ENCODE assay signal across 9 cellular contexts in the genomic region with DNA sequence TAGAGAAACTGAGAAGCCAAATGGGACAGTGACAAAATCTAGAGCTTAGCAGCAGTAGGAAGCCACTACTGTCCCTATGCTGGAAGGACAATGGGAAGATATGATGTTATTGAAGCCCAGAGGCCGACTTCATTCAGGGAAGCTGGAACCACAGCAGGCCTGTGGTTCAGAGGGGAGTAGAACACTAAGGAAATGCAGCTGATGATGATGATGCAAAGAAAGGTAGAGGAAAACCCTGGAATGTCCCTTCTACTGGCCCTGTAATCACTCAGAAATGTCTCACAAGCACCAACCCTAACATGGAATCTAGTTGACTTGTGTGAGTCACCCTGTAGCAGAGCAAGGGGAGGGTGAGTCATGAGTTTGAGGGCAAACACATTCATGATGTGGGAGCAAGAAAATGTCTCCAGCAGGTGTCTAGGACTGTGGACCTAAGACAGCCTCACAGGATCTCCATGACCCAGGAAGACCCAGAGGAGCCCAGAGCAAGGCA. TPM values are rescaled to one million over a fixed set of nuclear protein-coding genes. Genes with fewer than 3 reads are reported as not detected.
DNase-seq lines count a peak whose midpoint lies in the region; ATAC-seq and TF ChIP-seq lines count a peak whose summit lies in the region.
"Had no signal": no experiment of that assay in that cellular context is flagged by ENCODE, and none has a peak within 500 bp of the region (broad histone marks: within the 10 kb centered on the region; RNA-seq: fewer than 3 reads in every experiment).

No MANE protein-coding gene starts in this region.

- no peak overlapping the region for H3K4me3 ChIP-seq in ACC112 (ENCODE audit: low read depth, low read length)
- H3K4me3 ChIP-seq in adrenal gland: no peak overlapping the region
- no peak overlapping the region for H3K4me3 ChIP-seq in mucosa of descending colon
- no peak overlapping the region for H3K4me3 ChIP-seq in esophagus muscularis mucosa
- H3K4me3 ChIP-seq in H7 (ENCODE audit: insufficient read depth, low read depth, low read length): no peak overlapping the region

- DNase-seq in adrenal gland: peak in 5 of 7 donors; percentile 25 to 52 (median 33)
- DNase-seq in mucosa of descending colon: no peak
- no peak for DNase-seq in T-helper 9 cell
- no peak for DNase-seq in esophagus muscularis mucosa (ENCODE audit: extremely low spot score)
- DNase-seq in H7: no peak
- DNase-seq: NCI-H1417 had no signal

- ATAC-seq in mucosa of descending colon (peak; percentile 76), GM18517 (IDR thresholded peaks at IDR 0.05; ENCODE audit: unreplicated experiment) (no peak)

- no peaks in the 10 kb centered on the region for H3K79me2 ChIP-seq in ACC112 (ENCODE audit: control insufficient read depth, insufficient read depth, low read length, unreplicated experiment)

- H3K36me3 ChIP-seq in ACC112 (ENCODE audit: insufficient read depth, low read length) (no peaks in the 10 kb centered on the region), adrenal gland (replicated peaks in 1 of 2) (no peaks in the 10 kb centered on the region), mucosa of descending colon (ENCODE audit: low read depth) (no peaks in the 10 kb centered on the region), esophagus muscularis mucosa (no peaks in the 10 kb centered on the region), H7 (replicated peaks; ENCODE audit: control insufficient read depth, insufficient read depth, low read length) (no peaks in the 10 kb centered on the region)

- no peak overlapping the region for H2AFZ ChIP-seq in ACC112 (ENCODE audit: low read length, unreplicated experiment)

- H3K27me3 ChIP-seq in ACC112 (ENCODE audit: insufficient read depth, low read length) (no peaks in the 10 kb centered on the region), adrenal gland (no peaks in the 10 kb centered on the region), esophagus muscularis mucosa (no peaks in the 10 kb centered on the region), H7 (ENCODE audit: control insufficient read depth, insufficient read depth, low read length) (no peaks in the 10 kb centered on the region)

- peak; percentile 74; the same call in 1 of the 2 replicates for TF ChIP-seq EP300 in Ishikawa (IDR thresholded peaks at IDR 0.05; ENCODE audit: borderline replicate concordance)
- no peak for TF ChIP-seq EP300 in esophagus muscularis mucosa (IDR thresholded peaks at IDR 0.05)

- TF ChIP-seq CTCF in adrenal gland (IDR thresholded peaks at IDR 0.05) (no peak), mucosa of descending colon (IDR thresholded peaks at IDR 0.05) (no peak), esophagus muscularis mucosa (IDR thresholded peaks at IDR 0.05) (no peak)

- TF ChIP-seq POLR2A in adrenal gland (IDR thresholded peaks at IDR 0.05) (no peak), esophagus muscularis mucosa (IDR thresholded peaks at IDR 0.05; ENCODE audit: low read depth) (no peak)

- H3K27ac ChIP-seq in ACC112 (ENCODE audit: low read depth, low read length) (peak overlapping the region; percentile 98), adrenal gland (no peak overlapping the region), esophagus muscularis mucosa (replicated peaks in 1 of 4) (no peak overlapping the region)

- intact Hi-C loops in adrenal gland (cut with DNase I) (no loop called here), mucosa of descending colon (cut with DNase I, micrococcal nuclease) (no loop called here), esophagus muscularis mucosa (cut with DNase I) (no loop called here)

- 0 out of 2 replicates have a peak, but pooled peaks have one; percentile 10 for TF ChIP-seq RAD21 in Ishikawa (IDR thresholded peaks at IDR 0.05; ENCODE audit: low read depth)

- no peaks in the 10 kb centered on the region for H3K9me3 ChIP-seq in adrenal gland (replicated peaks in 1 of 3)
- no peaks in the 10 kb centered on the region for H3K9me3 ChIP-seq in mucosa of descending colon
- no peaks in the 10 kb centered on the region for H3K9me3 ChIP-seq in esophagus muscularis mucosa

- H3K4me1 ChIP-seq in ACC112 (ENCODE audit: control insufficient read depth, insufficient read depth, low read length, unreplicated experiment): peaks cover 54% of the 10 kb centered on the region
- peaks cover 0 to 7% of the 10 kb centered on the region in 2 donors for H3K4me1 ChIP-seq in adrenal gland (replicated peaks in 1 of 2)
- H3K4me1 ChIP-seq in mucosa of descending colon (ENCODE audit: low read depth): no peaks in the 10 kb centered on the region
- H3K4me1 ChIP-seq in esophagus muscularis mucosa: peaks cover 0 to 11% (median 4%) of the 10 kb centered on the region in 4 donors

- WGBS in adrenal gland, 4 donors: 82 to 100% (median 98%) methylated on average over 1 of the region's 1 CpG
- WGBS in esophagus muscularis mucosa: 90% methylated on average over 1 of the region's 1 CpG

TF ChIP-seq in Ishikawa, 13 proteins besides CTCF, POLR2A, EP300 and RAD21:
- TF ChIP-seq ZBTB7A (IDR thresholded peaks at IDR 0.05; ENCODE audit: low read depth): no peak
- TF ChIP-seq TEAD4 (IDR thresholded peaks at IDR 0.05): peak; percentile 91
- TF ChIP-seq EGR1 (IDR thresholded peaks at IDR 0.05): no peak
- TF ChIP-seq, protein P1, sequence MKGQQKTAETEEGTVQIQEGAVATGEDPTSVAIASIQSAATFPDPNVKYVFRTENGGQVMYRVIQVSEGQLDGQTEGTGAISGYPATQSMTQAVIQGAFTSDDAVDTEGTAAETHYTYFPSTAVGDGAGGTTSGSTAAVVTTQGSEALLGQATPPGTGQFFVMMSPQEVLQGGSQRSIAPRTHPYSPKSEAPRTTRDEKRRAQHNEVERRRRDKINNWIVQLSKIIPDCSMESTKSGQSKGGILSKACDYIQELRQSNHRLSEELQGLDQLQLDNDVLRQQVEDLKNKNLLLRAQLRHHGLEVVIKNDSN (IDR thresholded peaks at IDR 0.05): no peak
- TF ChIP-seq TCF12 (IDR thresholded peaks at IDR 0.05; ENCODE audit: low read depth): 0 out of 2 replicates have a peak, but pooled peaks have one; percentile 41
- TF ChIP-seq, protein P2, sequence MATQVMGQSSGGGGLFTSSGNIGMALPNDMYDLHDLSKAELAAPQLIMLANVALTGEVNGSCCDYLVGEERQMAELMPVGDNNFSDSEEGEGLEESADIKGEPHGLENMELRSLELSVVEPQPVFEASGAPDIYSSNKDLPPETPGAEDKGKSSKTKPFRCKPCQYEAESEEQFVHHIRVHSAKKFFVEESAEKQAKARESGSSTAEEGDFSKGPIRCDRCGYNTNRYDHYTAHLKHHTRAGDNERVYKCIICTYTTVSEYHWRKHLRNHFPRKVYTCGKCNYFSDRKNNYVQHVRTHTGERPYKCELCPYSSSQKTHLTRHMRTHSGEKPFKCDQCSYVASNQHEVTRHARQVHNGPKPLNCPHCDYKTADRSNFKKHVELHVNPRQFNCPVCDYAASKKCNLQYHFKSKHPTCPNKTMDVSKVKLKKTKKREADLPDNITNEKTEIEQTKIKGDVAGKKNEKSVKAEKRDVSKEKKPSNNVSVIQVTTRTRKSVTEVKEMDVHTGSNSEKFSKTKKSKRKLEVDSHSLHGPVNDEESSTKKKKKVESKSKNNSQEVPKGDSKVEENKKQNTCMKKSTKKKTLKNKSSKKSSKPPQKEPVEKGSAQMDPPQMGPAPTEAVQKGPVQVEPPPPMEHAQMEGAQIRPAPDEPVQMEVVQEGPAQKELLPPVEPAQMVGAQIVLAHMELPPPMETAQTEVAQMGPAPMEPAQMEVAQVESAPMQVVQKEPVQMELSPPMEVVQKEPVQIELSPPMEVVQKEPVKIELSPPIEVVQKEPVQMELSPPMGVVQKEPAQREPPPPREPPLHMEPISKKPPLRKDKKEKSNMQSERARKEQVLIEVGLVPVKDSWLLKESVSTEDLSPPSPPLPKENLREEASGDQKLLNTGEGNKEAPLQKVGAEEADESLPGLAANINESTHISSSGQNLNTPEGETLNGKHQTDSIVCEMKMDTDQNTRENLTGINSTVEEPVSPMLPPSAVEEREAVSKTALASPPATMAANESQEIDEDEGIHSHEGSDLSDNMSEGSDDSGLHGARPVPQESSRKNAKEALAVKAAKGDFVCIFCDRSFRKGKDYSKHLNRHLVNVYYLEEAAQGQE (IDR thresholded peaks at IDR 0.05; ENCODE audit: low read depth): no peak
- TF ChIP-seq NFIC (IDR thresholded peaks at IDR 0.05): no peak
- no peak for TF ChIP-seq YY1 (IDR thresholded peaks at IDR 0.05; ENCODE audit: low read depth)
- no peak for TF ChIP-seq TAF1 (IDR thresholded peaks at IDR 0.05; ENCODE audit: low read depth)
- no peak for TF ChIP-seq CEBPB (IDR thresholded peaks at IDR 0.05)
- no peak for TF ChIP-seq CREB1 (IDR thresholded peaks at IDR 0.05; ENCODE audit: low read depth)
- no peak for TF ChIP-seq FOXM1 (IDR thresholded peaks at IDR 0.05; ENCODE audit: borderline replicate concordance, low read depth)

RNA-seq across cellular contexts. Expression of gene LRRC17, which starts 37.1 kb away (rescaled TPM):
- total RNA-seq in adrenal gland (1 to 10 TPM; 1.5 to 6.2 (median 3.3) TPM), mucosa of descending colon (1 to 10 TPM; 1.3 to 1.9 (median 1.3) TPM), esophagus muscularis mucosa (1 to 10 TPM in 3 of 4 donors, under 1 TPM in 1; 0.83 to 3.5 (median 2.6) TPM)
- polyA plus RNA-seq in adrenal gland: 1 to 10 TPM; 2.7 to 4.0 (median 2.7) TPM
- 1.0 TPM in 2 replicates for total RNA-seq in H7 (2014; rRNA removed; shearing (Covaris generic))

Comparison
In these comparisons a context has a peak if more than half of its experiments do, and no peak if none do; other contexts are left out.
1. DNase-seq: peak in adrenal gland (5 of 7); none in mucosa of descending colon (0 of 3), T-helper 9 cell (single experiment), esophagus muscularis mucosa (single experiment) and H7 (single experiment).